In genomic region chr14:68794856-68795601, GRCh38 we compare ENCODE assay signal across 8 cellular contexts. TPM values are rescaled to one million over a fixed set of nuclear protein-coding genes. Genes with fewer than 3 reads are reported as not detected.
DNase-seq lines count a peak whose midpoint lies in the region; ATAC-seq and TF ChIP-seq lines count a peak whose summit lies in the region.

No MANE protein-coding gene starts in this region.

- TF ChIP-seq CTCF in GM20000 (IDR thresholded peaks at IDR 0.05; ENCODE audit: extremely low read depth, missing control alignments), result no peak
- TF ChIP-seq CTCF in colonic mucosa (IDR thresholded peaks at IDR 0.05), result no peak
- TF ChIP-seq CTCF in liver (IDR thresholded peaks at IDR 0.05; ENCODE audit: low read depth, low read length, missing input control), result peak; percentile 6

- H3K9me3 Mint-ChIP-seq in stimulated activated memory B cell treated with anti-CD40 and anti-IgM and Interleukin-4, amounts not matched to agents 10 μg/mL and 1 μg/mL and 100 μg/mL, for 72 hours, result peaks cover 2% of the 10 kb centered on the region

- peak overlapping the region; percentile 95 for H3K27ac ChIP-seq in ACC112 (ENCODE audit: low read depth, low read length)
- peak overlapping the region; percentile 100 for H3K27ac ChIP-seq in colonic mucosa
- H3K27ac ChIP-seq in liver (ENCODE audit: low read depth in 1 of 2, low read length in 2 of 2), result peak overlapping the region; percentile 99 to 100

- TF ChIP-seq RAD21 in liver (IDR thresholded peaks at IDR 0.05), result no peak

- DNase-seq in GM20000 (ENCODE audit: low spot score) (peak; percentile 55), T-helper 17 cell (peak in 1 of 3 donors; percentile 34), colonic mucosa (peak; percentile 59), NCI-H1048 (lab: John Stamatoyannopoulos, UW) (no peak)

- peaks cover 12% of the 10 kb centered on the region for H3K36me3 Mint-ChIP-seq in T-helper 17 cell (ENCODE audit: low read depth)
- peaks cover 36% of the 10 kb centered on the region for H3K36me3 Mint-ChIP-seq in stimulated activated memory B cell treated with anti-CD40 and anti-IgM and Interleukin-4, amounts not matched to agents 10 μg/mL and 1 μg/mL and 100 μg/mL, for 72 hours

- H3K9ac ChIP-seq in colonic mucosa (ENCODE audit: low read depth in 2 of 2, low read length in 2 of 2) (peak overlapping the region; percentile 99 to 100), liver (ENCODE audit: low read depth in 1 of 2, low read length in 2 of 2) (peak overlapping the region; percentile 98 to 99)

- peak overlapping the region; percentile 99 for H3K27ac Mint-ChIP-seq in T-helper 17 cell
- peak overlapping the region; percentile 99 for H3K27ac Mint-ChIP-seq in stimulated activated memory B cell treated with anti-CD40 and anti-IgM and Interleukin-4, amounts not matched to agents 10 μg/mL and 1 μg/mL and 100 μg/mL, for 72 hours

- peak overlapping the region; percentile 96 for H3K4me3 ChIP-seq in ACC112 (ENCODE audit: low read depth, low read length)
- peak overlapping the region; percentile 74 for H3K4me3 ChIP-seq in colonic mucosa
- H3K4me3 ChIP-seq in liver (ENCODE audit: low read depth in 1 of 3, low read length in 3 of 3), result peak overlapping the region; percentile 64 to 76 (median 75)

- H3K79me2 ChIP-seq in ACC112 (ENCODE audit: control insufficient read depth, insufficient read depth, low read length, unreplicated experiment), result peaks cover 52% of the 10 kb centered on the region

- peaks cover 48% of the 10 kb centered on the region for H3K4me1 Mint-ChIP-seq in T-helper 17 cell
- peaks cover 44% of the 10 kb centered on the region for H3K4me1 Mint-ChIP-seq in stimulated activated memory B cell treated with anti-CD40 and anti-IgM and Interleukin-4, amounts not matched to agents 10 μg/mL and 1 μg/mL and 100 μg/mL, for 72 hours

- H3K27me3 ChIP-seq in ACC112 (ENCODE audit: insufficient read depth, low read length), result no peaks in the 10 kb centered on the region
- no peaks in the 10 kb centered on the region for H3K27me3 ChIP-seq in colonic mucosa
- H3K27me3 ChIP-seq in liver (ENCODE audit: control insufficient read depth in 4 of 4, insufficient read depth in 4 of 4, low read length in 3 of 4), result no peaks in the 10 kb centered on the region

- H3K4me1 ChIP-seq in ACC112 (ENCODE audit: control insufficient read depth, insufficient read depth, low read length, unreplicated experiment) (peaks cover 12% of the 10 kb centered on the region), colonic mucosa (no peaks in the 10 kb centered on the region), liver (ENCODE audit: control insufficient read depth in 4 of 4, insufficient read depth in 4 of 4, low read length in 3 of 4) (peaks cover 0 to 6% (median 2%) of the 10 kb centered on the region in 4 donors)

- intact Hi-C loops in colonic mucosa (cut with DNase I), result loop anchor here (10.0 kb wide), 1 partner anchor 270 kb away; no protein-coding TSS in a partner anchor

- ATAC-seq in T-helper 17 cell (no peak), HG02970 (IDR thresholded peaks at IDR 0.05; ENCODE audit: low FRiP score, unreplicated experiment) (no peak)
- ATAC-seq in stimulated activated memory B cell treated with anti-CD40 and anti-IgM and Interleukin-4, amounts not matched to agents 10 μg/mL and 1 μg/mL and 100 μg/mL, for 72 hours, result no peak

- no peaks in the 10 kb centered on the region for H3K27me3 Mint-ChIP-seq in T-helper 17 cell
- no peaks in the 10 kb centered on the region for H3K27me3 Mint-ChIP-seq in stimulated activated memory B cell treated with anti-CD40 and anti-IgM and Interleukin-4, amounts not matched to agents 10 μg/mL and 1 μg/mL and 100 μg/mL, for 72 hours

- peak overlapping the region; percentile 96 for H3K4me3 Mint-ChIP-seq in T-helper 17 cell
- peak overlapping the region; percentile 97 for H3K4me3 Mint-ChIP-seq in stimulated activated memory B cell treated with anti-CD40 and anti-IgM and Interleukin-4, amounts not matched to agents 10 μg/mL and 1 μg/mL and 100 μg/mL, for 72 hours

- WGBS in liver, result under 1% methylated on average over 37 of the region's 37 CpGs

- H2AFZ ChIP-seq in ACC112 (ENCODE audit: low read length, unreplicated experiment), result no peak overlapping the region

- H3K36me3 ChIP-seq in ACC112 (ENCODE audit: insufficient read depth, low read length), result peaks cover 24% of the 10 kb centered on the region; the same call in 1 of the 2 replicates
- H3K36me3 ChIP-seq in colonic mucosa, result no peaks in the 10 kb centered on the region
- H3K36me3 ChIP-seq in liver (ENCODE audit: control insufficient read depth in 4 of 4, insufficient read depth in 3 of 4, low read depth in 1 of 4, low read length in 3 of 4), result peaks cover 0 to 6% (median 2%) of the 10 kb centered on the region in 4 donors

- H3K9me3 ChIP-seq in T-helper 17 cell (ENCODE audit: control insufficient read depth, low read length, poor library complexity, severe bottlenecking) (peaks cover 2% of the 10 kb centered on the region), colonic mucosa (no peaks in the 10 kb centered on the region), liver (ENCODE audit: control insufficient read depth in 4 of 4, low read length in 3 of 4) (no peaks in the 10 kb centered on the region)

TF ChIP-seq in liver, 16 proteins besides CTCF, POLR2A, EP300 and RAD21:
- TF ChIP-seq GABPA (IDR thresholded peaks at IDR 0.05 in 1 of 2, conservative IDR thresholded peaks at IDR 0.05 in 1 of 2) (no peak), YY1 (IDR thresholded peaks at IDR 0.05) (no peak)
- TF ChIP-seq, protein P1, sequence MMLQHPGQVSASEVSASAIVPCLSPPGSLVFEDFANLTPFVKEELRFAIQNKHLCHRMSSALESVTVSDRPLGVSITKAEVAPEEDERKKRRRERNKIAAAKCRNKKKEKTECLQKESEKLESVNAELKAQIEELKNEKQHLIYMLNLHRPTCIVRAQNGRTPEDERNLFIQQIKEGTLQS (IDR thresholded peaks at IDR 0.05), result peak; percentile 8
- TF ChIP-seq, protein P2, sequence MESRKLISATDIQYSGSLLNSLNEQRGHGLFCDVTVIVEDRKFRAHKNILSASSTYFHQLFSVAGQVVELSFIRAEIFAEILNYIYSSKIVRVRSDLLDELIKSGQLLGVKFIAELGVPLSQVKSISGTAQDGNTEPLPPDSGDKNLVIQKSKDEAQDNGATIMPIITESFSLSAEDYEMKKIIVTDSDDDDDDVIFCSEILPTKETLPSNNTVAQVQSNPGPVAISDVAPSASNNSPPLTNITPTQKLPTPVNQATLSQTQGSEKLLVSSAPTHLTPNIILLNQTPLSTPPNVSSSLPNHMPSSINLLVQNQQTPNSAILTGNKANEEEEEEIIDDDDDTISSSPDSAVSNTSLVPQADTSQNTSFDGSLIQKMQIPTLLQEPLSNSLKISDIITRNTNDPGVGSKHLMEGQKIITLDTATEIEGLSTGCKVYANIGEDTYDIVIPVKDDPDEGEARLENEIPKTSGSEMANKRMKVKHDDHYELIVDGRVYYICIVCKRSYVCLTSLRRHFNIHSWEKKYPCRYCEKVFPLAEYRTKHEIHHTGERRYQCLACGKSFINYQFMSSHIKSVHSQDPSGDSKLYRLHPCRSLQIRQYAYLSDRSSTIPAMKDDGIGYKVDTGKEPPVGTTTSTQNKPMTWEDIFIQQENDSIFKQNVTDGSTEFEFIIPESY (IDR thresholded peaks at IDR 0.05), result no peak

RNA-seq across cellular contexts. Expression of gene ZFP36L1, which starts 2.2 kb away (rescaled TPM):
- total RNA-seq in T-helper 17 cell (100 to 1,000 TPM; 217 to 257 TPM), colonic mucosa (100 to 1,000 TPM in 1 of 2 donors, 10 to 100 TPM in 1; 97.0 to 123 TPM), liver (10 to 100 TPM; 25.0 to 58.2 TPM)
- polyA plus RNA-seq in liver, result 100 to 1,000 TPM in 1 of 2 donors, 10 to 100 TPM in 1; 80.8 to 170 TPM
